In genomic region chr20:37314099-37314498, GRCh38 we compare ENCODE assay signal across 12 cellular contexts. TPM values are rescaled to one million over a fixed set of nuclear protein-coding genes. Genes with fewer than 3 reads are reported as not detected.
DNase-seq lines count a peak whose midpoint lies in the region; ATAC-seq, FAIRE-seq and TF ChIP-seq lines count a peak whose summit lies in the region.
"Had no signal": no experiment of that assay in that cellular context is flagged by ENCODE, and none has a peak within 500 bp of the region (broad histone marks: within the 10 kb centered on the region; RNA-seq: fewer than 3 reads in every experiment).

No MANE protein-coding gene starts in this region.

- H3K4me1 ChIP-seq in H1 (replicated peaks in 1 of 4; ENCODE audit: control insufficient read depth in 3 of 4, insufficient read depth in 4 of 4, low read length in 3 of 4), result peaks cover under 1 to 6% (median 3%) of the 10 kb centered on the region in 4 experiments; a peak in 5 of 7 replicates
- H3K4me1 ChIP-seq in upper lobe of right lung, result peaks cover 35% of the 10 kb centered on the region

- H4K20me1 ChIP-seq in H1 (replicated peaks in 1 of 2; ENCODE audit: control insufficient read depth in 1 of 2, insufficient read depth in 2 of 2, low read length in 2 of 2), result no peaks in the 10 kb centered on the region

- FAIRE-seq in H1 (lab: Jason Lieb, UNC), result no peak
- FAIRE-seq: bronchial epithelial cell had no signal

- H3K27ac Mint-ChIP-seq in nephron, result peak overlapping the region; percentile 84 to 91 (median 86)
- no peak overlapping the region for H3K27ac Mint-ChIP-seq in activated CD4-positive, alpha-beta memory T cell treated with anti-CD3 and anti-CD28 coated beads for 36 hours

- peaks cover 44% of the 10 kb centered on the region for H3K36me3 Mint-ChIP-seq in nephron (ENCODE audit: low read depth)
- H3K36me3 Mint-ChIP-seq in activated CD4-positive, alpha-beta memory T cell treated with anti-CD3 and anti-CD28 coated beads for 36 hours, result peaks cover 14% of the 10 kb centered on the region

- H3K27me3 ChIP-seq in H1 (replicated peaks in 1 of 4; ENCODE audit: control insufficient read depth in 3 of 4, extremely low read depth in 1 of 4, insufficient read depth in 3 of 4, low read length in 3 of 4) (no peaks in the 10 kb centered on the region), upper lobe of right lung (no peaks in the 10 kb centered on the region)
- H3K27me3 ChIP-seq: MG63 had no signal

- H3K4me3 ChIP-seq in H1 (ENCODE audit: extremely low read depth in 1 of 4, insufficient read depth in 2 of 4, low read depth in 3 of 4, low read length in 4 of 4), result no peak overlapping the region
- H3K4me3 ChIP-seq in upper lobe of right lung, result no peak overlapping the region
- H3K4me3 ChIP-seq: MG63 had no signal

- H4K91ac ChIP-seq in H1 (replicated peaks; ENCODE audit: insufficient read length, low read length), result peak overlapping the region; percentile 7

- H3K79me1 ChIP-seq in H1 (ENCODE audit: low read depth, low read length), result peaks cover 9% of the 10 kb centered on the region; the same call in 1 of the 2 replicates

- H3K9me3 Mint-ChIP-seq in nephron, result no peaks in the 10 kb centered on the region
- no peaks in the 10 kb centered on the region for H3K9me3 Mint-ChIP-seq in activated CD4-positive, alpha-beta memory T cell treated with anti-CD3 and anti-CD28 coated beads for 36 hours

- H3K27ac ChIP-seq in H1 (ENCODE audit: low read depth, low read length) (no peak overlapping the region), upper lobe of right lung (peak overlapping the region; percentile 78)

- H2BK12ac ChIP-seq in H1 (ENCODE audit: low read depth, low read length), result no peak overlapping the region

- no peak overlapping the region; the same call in 1 of the 2 replicates for H2BK5ac ChIP-seq in H1 (ENCODE audit: low read depth, low read length)

- H2AK5ac ChIP-seq in H1 (ENCODE audit: low read depth, low read length), result no peak overlapping the region

- H3K9ac ChIP-seq in H1 (replicated peaks in 1 of 4; ENCODE audit: extremely low read depth in 1 of 4, low read depth in 3 of 4, low read length in 3 of 4), result no peak overlapping the region

- peaks cover 0 to 8% (median 2%) of the 10 kb centered on the region in 4 experiments; a peak in 3 of 8 replicates for H3K36me3 ChIP-seq in H1 (ENCODE audit: control insufficient read depth in 2 of 4, insufficient read depth in 4 of 4, low read length in 3 of 4)
- peaks cover 18% of the 10 kb centered on the region for H3K36me3 ChIP-seq in upper lobe of right lung

- no peaks in the 10 kb centered on the region for H3K23me2 ChIP-seq in H1 (ENCODE audit: low read depth, low read length)

- POLR2A ChIA-PET in H1 (lab: Charles Lee; ENCODE audit: partially characterized antibody), result interaction anchor here (0.9 to 2.7 kb wide), 5 partner anchors 12 to 83 kb away, joined by 3 to 7 read pairs (median 4); partner anchors contain the start of gene MANBAL
- POLR2A ChIA-PET in activated CD4-positive, alpha-beta memory T cell treated with anti-CD3 and anti-CD28 coated beads for 36 hours (lab: Charles Lee), result no interaction called here

- H4K5ac ChIP-seq in H1 (ENCODE audit: insufficient read length, low read depth, low read length), result no peak overlapping the region

- ATAC-seq in Right ventricle myocardium superior (ENCODE audit: poor library complexity), result no peak
- ATAC-seq in left ventricle myocardium superior, result no peak
- ATAC-seq in upper lobe of right lung, result no peak

- H2BK20ac ChIP-seq in H1 (ENCODE audit: low read length), result no peak overlapping the region

- peak overlapping the region; percentile 9; the same call in 1 of the 2 replicates for H4K8ac ChIP-seq in H1 (ENCODE audit: extremely low read depth, insufficient read depth, low read length)

- 88% methylated on average over 4 of the region's 4 CpGs; no CpG with 5 or more reads in 1 of the 2 experiments for WGBS in H1 (ENCODE audit: extremely low coverage in 1 of 2, insufficient coverage in 1 of 2, insufficient read length in 1 of 2, insufficient replicate concordance in 2 of 2, low coverage in 1 of 2, low lambda C conversion rate in 2 of 2, missing lambda C conversion rate in 1 of 2), 2 experiments

- H3K27me3 Mint-ChIP-seq in nephron (ENCODE audit: low read depth), result no peaks in the 10 kb centered on the region
- no peaks in the 10 kb centered on the region for H3K27me3 Mint-ChIP-seq in activated CD4-positive, alpha-beta memory T cell treated with anti-CD3 and anti-CD28 coated beads for 36 hours

- no peak overlapping the region for H3K4ac ChIP-seq in H1 (replicated peaks; ENCODE audit: insufficient read length, low read depth, low read length)

- peak overlapping the region in 2 of 3 experiments; percentile 13 to 30 for H3K4me3 Mint-ChIP-seq in nephron
- H3K4me3 Mint-ChIP-seq in activated CD4-positive, alpha-beta memory T cell treated with anti-CD3 and anti-CD28 coated beads for 36 hours, result no peak overlapping the region

- no peaks in the 10 kb centered on the region for H3K79me2 ChIP-seq in H1 (ENCODE audit: control insufficient read depth in 1 of 2, insufficient read depth in 2 of 2, low read length in 2 of 2)

- TF ChIP-seq CTCF in H1 (IDR thresholded peaks at IDR 0.05; ENCODE audit: control extremely low read depth in 1 of 3, insufficient read depth in 1 of 3, low read depth in 1 of 3, low read length in 3 of 3) (no peak), nephron (IDR thresholded peaks at IDR 0.05; ENCODE audit: unreplicated experiment in 3 of 3) (no peak), upper lobe of right lung (IDR thresholded peaks at IDR 0.05) (no peak)

- no peak overlapping the region for H3K56ac ChIP-seq in H1 (replicated peaks; ENCODE audit: insufficient read length, low read depth, low read length)

- H3K4me1 Mint-ChIP-seq in nephron, result peaks cover 65% of the 10 kb centered on the region
- peaks cover 19% of the 10 kb centered on the region for H3K4me1 Mint-ChIP-seq in activated CD4-positive, alpha-beta memory T cell treated with anti-CD3 and anti-CD28 coated beads for 36 hours (ENCODE audit: low read depth)

- intact Hi-C loops in Right ventricle myocardium superior (cut with DNase I) (no loop called here), left ventricle myocardium superior (cut with micrococcal nuclease) (no loop called here), upper lobe of right lung (cut with DNase I) (no loop called here)
- intact Hi-C loops in activated CD4-positive, alpha-beta memory T cell treated with anti-CD3 and anti-CD28 coated beads for 36 hours (cut with micrococcal nuclease), result no loop called here

- H3K14ac ChIP-seq in H1 (ENCODE audit: insufficient read length), result no peak overlapping the region

- no peak for TF ChIP-seq EP300 in H1 (IDR thresholded peaks at IDR 0.05; ENCODE audit: borderline replicate concordance in 1 of 2, low read depth in 2 of 2, low read length in 2 of 2)

- no peak overlapping the region for H3K4me2 ChIP-seq in H1 (ENCODE audit: insufficient read depth in 1 of 2, low read depth in 2 of 2, low read length in 2 of 2)

- H3K9me3 ChIP-seq in H1 (ENCODE audit: insufficient read depth in 2 of 2, low read depth in 1 of 2, low read length in 1 of 2), result no peaks in the 10 kb centered on the region
- no peaks in the 10 kb centered on the region for H3K9me3 ChIP-seq in upper lobe of right lung
- H3K9me3 ChIP-seq: MG63 had no signal

- no peak overlapping the region for H2BK120ac ChIP-seq in H1 (replicated peaks; ENCODE audit: low read depth, low read length)

- no peak for TF ChIP-seq RAD21 in H1 (IDR thresholded peaks at IDR 0.05 in 1 of 2, conservative IDR thresholded peaks at IDR 0.05 in 1 of 2; ENCODE audit: low read depth in 2 of 2, low read length in 2 of 2)

- DNase-seq in Right ventricle myocardium superior (peak; percentile 39), left ventricle myocardium superior (no peak), H1 (ENCODE audit: low read depth in 1 of 2, low spot score in 2 of 2) (no peak), upper lobe of right lung (no peak), NCI-H446 (lab: John Stamatoyannopoulos, UW) (no peak), occipital lobe (lab: John Stamatoyannopoulos, UW) (no peak)
- no peak for DNase-seq in activated CD4-positive, alpha-beta memory T cell treated with anti-CD3 and anti-CD28 coated beads for 36 hours
- DNase-seq: activated CD4-positive, alpha-beta T cell treated with anti-CD3 and anti-CD28 coated beads for 1 hour; MG63; stimulated activated CD8-positive, alpha-beta memory T cell treated with anti-CD3 and anti-CD28 coated beads, Interleukin-4, amount 100 ng/mL, for 48 hours had no signal

- no peak overlapping the region for H2AFZ ChIP-seq in H1 (ENCODE audit: low read length)

- TF ChIP-seq POLR2A in H1 (IDR thresholded peaks at IDR 0.05; ENCODE audit: control extremely low read depth in 1 of 2, low read depth in 2 of 2, low read length in 2 of 2), result no peak

- H3K23ac ChIP-seq in H1 (ENCODE audit: insufficient read length), result no peak overlapping the region

- CTCF ChIA-PET in H1 (lab: Charles Lee; ENCODE audit: partially characterized antibody), result interaction anchor here (0.6 to 3.6 kb wide), 10 partner anchors 9 to 181 kb away, joined by 3 to 14 read pairs (median 5); no protein-coding TSS in a partner anchor
- CTCF ChIA-PET in activated CD4-positive, alpha-beta memory T cell treated with anti-CD3 and anti-CD28 coated beads for 36 hours (lab: Charles Lee), result no interaction called here

- no peak overlapping the region for H3K18ac ChIP-seq in H1 (ENCODE audit: extremely low read depth, low read length)

- H2BK15ac ChIP-seq in H1 (ENCODE audit: low read length), result peak overlapping the region; percentile 40; the same call in 1 of the 2 replicates

RNA-seq across cellular contexts. Expression of gene MANBAL, which starts 24.6 kb away (rescaled TPM):
- total RNA-seq in Right ventricle myocardium superior, result 18.6 TPM
- total RNA-seq in left ventricle myocardium superior, result 16.6 TPM
- 42.8 and 44.4 TPM in 2 replicates for total RNA-seq in H1 (2021; fragmentation: NEBNext Ultra II Directional; extraction: Animal tissue kit (Norgen Biotek cat#: 25700))
- 120 and 140 TPM in 2 replicates for polyA plus RNA-seq in H1 (2011; rRNA removed)
- 98.6 TPM for polyA plus RNA-seq in H1 (2011; cell fraction: cytosol; rRNA removed)
- polyA plus RNA-seq in H1 (2011; cell fraction: nucleus; rRNA removed), result 64.4 TPM
- polyA plus RNA-seq in H1 (2012, experiment 1 of 2), result 60.6 to 68.4 TPM (median 64.0 TPM) in 4 replicates
- polyA plus RNA-seq in H1 (2012, experiment 2 of 2), result 70.1 TPM
- 48.6 TPM for polyA plus RNA-seq in H1 (2013, experiment 1 of 2)
- 56.1 TPM for polyA plus RNA-seq in H1 (2013, experiment 2 of 2)
- 46.6 and 52.2 TPM in 2 replicates for polyA minus RNA-seq in H1 (2011; rRNA and poly(A)+ RNA removed)
- 22.8 TPM for polyA minus RNA-seq in H1 (2011; cell fraction: cytosol; rRNA and poly(A)+ RNA removed)
- polyA minus RNA-seq in H1 (2011; cell fraction: nucleus; rRNA and poly(A)+ RNA removed), result 16.5 TPM
- total RNA-seq in upper lobe of right lung, result 30.8 TPM
- total RNA-seq in activated CD4-positive, alpha-beta memory T cell treated with anti-CD3 and anti-CD28 coated beads for 36 hours, result 10 to 100 TPM; 11.9 to 12.5 TPM
- 9.2 TPM for total RNA-seq in occipital lobe

RNA-seq across cellular contexts. Expression of gene SRC, which starts 31.8 kb away (rescaled TPM):
- 6.7 TPM for total RNA-seq in Right ventricle myocardium superior
- total RNA-seq in left ventricle myocardium superior, result 5.1 TPM
- total RNA-seq in H1 (2021; fragmentation: NEBNext Ultra II Directional; extraction: Animal tissue kit (Norgen Biotek cat#: 25700)), result 28.8 and 29.8 TPM in 2 replicates
- 27.6 and 35.4 TPM in 2 replicates for polyA plus RNA-seq in H1 (2011; rRNA removed)
- 25.1 TPM for polyA plus RNA-seq in H1 (2011; cell fraction: cytosol; rRNA removed)
- polyA plus RNA-seq in H1 (2011; cell fraction: nucleus; rRNA removed), result 100 TPM
- polyA plus RNA-seq in H1 (2012, experiment 1 of 2), result 19.4 to 31.2 TPM (median 26.5 TPM) in 4 replicates
- 20.4 TPM for polyA plus RNA-seq in H1 (2012, experiment 2 of 2)
- 17.9 TPM for polyA plus RNA-seq in H1 (2013, experiment 1 of 2)
- polyA plus RNA-seq in H1 (2013, experiment 2 of 2), result 15.1 TPM
- polyA minus RNA-seq in H1 (2011; rRNA and poly(A)+ RNA removed), result 28.2 and 38.4 TPM in 2 replicates
- polyA minus RNA-seq in H1 (2011; cell fraction: cytosol; rRNA and poly(A)+ RNA removed), result 28.6 TPM
- polyA minus RNA-seq in H1 (2011; cell fraction: nucleus; rRNA and poly(A)+ RNA removed), result 41.9 TPM
- 64.0 TPM for total RNA-seq in upper lobe of right lung
- total RNA-seq in activated CD4-positive, alpha-beta memory T cell treated with anti-CD3 and anti-CD28 coated beads for 36 hours, result 1 to 10 TPM; 5.3 to 6.1 TPM
- 19.2 TPM for total RNA-seq in occipital lobe

RNA-seq across cellular contexts. Expression of gene GHRH, which starts 52.5 kb away (rescaled TPM):
- 0.97 TPM for total RNA-seq in Right ventricle myocardium superior
- not detected for total RNA-seq in left ventricle myocardium superior
- not detected in 2 replicates for total RNA-seq in H1 (2021; fragmentation: NEBNext Ultra II Directional; extraction: Animal tissue kit (Norgen Biotek cat#: 25700))
- not detected in 2 replicates for polyA plus RNA-seq in H1 (2011; rRNA removed)
- polyA plus RNA-seq in H1 (2011; cell fraction: cytosol; rRNA removed), result not detected
- polyA plus RNA-seq in H1 (2011; cell fraction: nucleus; rRNA removed), result not detected
- not detected in 4 replicates for polyA plus RNA-seq in H1 (2012, experiment 1 of 2)
- polyA plus RNA-seq in H1 (2012, experiment 2 of 2), result not detected
- polyA plus RNA-seq in H1 (2013, experiment 1 of 2), result not detected
- not detected for polyA plus RNA-seq in H1 (2013, experiment 2 of 2)
- polyA minus RNA-seq in H1 (2011; rRNA and poly(A)+ RNA removed), result not detected in 2 replicates
- polyA minus RNA-seq in H1 (2011; cell fraction: cytosol; rRNA and poly(A)+ RNA removed), result not detected
- not detected for polyA minus RNA-seq in H1 (2011; cell fraction: nucleus; rRNA and poly(A)+ RNA removed)
- total RNA-seq in upper lobe of right lung, result not detected
- not detected for total RNA-seq in activated CD4-positive, alpha-beta memory T cell treated with anti-CD3 and anti-CD28 coated beads for 36 hours
- not detected for total RNA-seq in occipital lobe
- total RNA-seq: bronchial epithelial cell had no signal
